Comparison of ENCODE assay signal across 1 cellular context in genomic region chr10:33214174-33214573, GRCh38.
TF ChIP-seq lines count a peak whose summit lies in the region.

No MANE protein-coding gene starts in this region.

TF ChIP-seq in IMR-90, 13 proteins besides CTCF, POLR2A, EP300 and RAD21:
- TF ChIP-seq NFE2L2 (IDR thresholded peaks at IDR 0.05; ENCODE audit: low read depth, low read length): no peak
- no peak for TF ChIP-seq BHLHE40 (IDR thresholded peaks at IDR 0.05; ENCODE audit: low read depth, low read length)
